Comparison of ENCODE assay signal across 1 cellular context in the genomic region with DNA sequence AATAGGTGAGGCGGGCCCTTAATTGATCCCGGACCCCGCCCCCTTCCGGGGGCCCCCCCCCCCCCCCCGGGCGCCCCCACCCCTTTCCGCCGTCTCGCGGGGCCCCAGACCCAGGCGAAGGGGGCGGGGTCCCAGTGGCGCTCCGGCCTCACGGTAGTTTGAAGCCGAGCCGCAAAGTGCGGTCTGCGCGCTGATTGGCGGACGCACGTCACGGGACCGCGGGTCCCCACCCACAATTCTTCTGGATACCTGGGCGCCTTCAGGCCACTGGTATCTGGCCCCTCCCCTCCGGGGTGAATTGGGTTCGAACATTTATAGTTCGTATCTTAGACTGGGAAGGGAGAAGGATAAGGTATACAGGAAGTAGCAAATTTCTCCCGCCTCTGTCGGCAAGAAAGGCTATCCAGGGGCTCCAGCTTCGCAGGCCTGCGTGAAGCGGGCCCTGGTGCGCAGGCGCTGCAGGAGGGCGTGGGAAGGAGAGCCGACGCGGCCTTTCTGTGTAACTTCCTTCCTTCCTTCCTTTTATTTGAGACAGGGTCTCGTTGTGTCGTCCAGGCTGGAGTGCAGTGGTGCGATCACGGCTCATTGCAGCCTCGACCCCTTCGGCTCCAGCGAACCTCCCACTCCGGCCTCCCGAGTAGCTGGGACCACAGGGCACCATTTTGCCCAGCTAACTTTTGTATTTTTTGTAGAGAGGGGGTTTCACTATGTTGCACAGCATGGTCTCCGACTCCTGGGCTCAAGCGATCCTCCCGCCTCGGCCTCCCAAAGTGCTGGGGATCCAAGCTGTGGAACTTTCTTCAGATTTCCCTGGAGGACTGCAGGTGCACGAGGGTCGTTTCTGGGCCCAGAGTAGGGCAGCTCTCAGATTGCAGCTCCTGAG.
A peak's percentile ranks its signal among the peaks of the same experiment; 100 is the strongest.
TF ChIP-seq lines count a peak whose summit lies in the region.

No MANE protein-coding gene starts in this region.

TF ChIP-seq in HepG2, 621 proteins besides CTCF, POLR2A, EP300 and RAD21 (continued from another document and continues in another):
- TF ChIP-seq, protein P1, sequence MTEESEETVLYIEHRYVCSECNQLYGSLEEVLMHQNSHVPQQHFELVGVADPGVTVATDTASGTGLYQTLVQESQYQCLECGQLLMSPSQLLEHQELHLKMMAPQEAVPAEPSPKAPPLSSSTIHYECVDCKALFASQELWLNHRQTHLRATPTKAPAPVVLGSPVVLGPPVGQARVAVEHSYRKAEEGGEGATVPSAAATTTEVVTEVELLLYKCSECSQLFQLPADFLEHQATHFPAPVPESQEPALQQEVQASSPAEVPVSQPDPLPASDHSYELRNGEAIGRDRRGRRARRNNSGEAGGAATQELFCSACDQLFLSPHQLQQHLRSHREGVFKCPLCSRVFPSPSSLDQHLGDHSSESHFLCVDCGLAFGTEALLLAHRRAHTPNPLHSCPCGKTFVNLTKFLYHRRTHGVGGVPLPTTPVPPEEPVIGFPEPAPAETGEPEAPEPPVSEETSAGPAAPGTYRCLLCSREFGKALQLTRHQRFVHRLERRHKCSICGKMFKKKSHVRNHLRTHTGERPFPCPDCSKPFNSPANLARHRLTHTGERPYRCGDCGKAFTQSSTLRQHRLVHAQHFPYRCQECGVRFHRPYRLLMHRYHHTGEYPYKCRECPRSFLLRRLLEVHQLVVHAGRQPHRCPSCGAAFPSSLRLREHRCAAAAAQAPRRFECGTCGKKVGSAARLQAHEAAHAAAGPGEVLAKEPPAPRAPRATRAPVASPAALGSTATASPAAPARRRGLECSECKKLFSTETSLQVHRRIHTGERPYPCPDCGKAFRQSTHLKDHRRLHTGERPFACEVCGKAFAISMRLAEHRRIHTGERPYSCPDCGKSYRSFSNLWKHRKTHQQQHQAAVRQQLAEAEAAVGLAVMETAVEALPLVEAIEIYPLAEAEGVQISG (CRISPR knock-in tag; IDR thresholded peaks at IDR 0.05): 0 out of 2 replicates have a peak, but pooled peaks have one; percentile 28
- TF ChIP-seq TAF15 (IDR thresholded peaks at IDR 0.05; ENCODE audit: low read depth, low read length, poor library complexity, severe bottlenecking) (no peak), JUNB (CRISPR knock-in tag; IDR thresholded peaks at IDR 0.05; ENCODE audit: borderline replicate concordance) (no peak), HNRNPL (IDR thresholded peaks at IDR 0.05; ENCODE audit: low read depth, low read length) (no peak), ZNF839 (CRISPR knock-in tag; IDR thresholded peaks at IDR 0.05; ENCODE audit: borderline replicate concordance) (0 out of 2 replicates have a peak, but pooled peaks have one; percentile 35), THYN1 (CRISPR knock-in tag; IDR thresholded peaks at IDR 0.05; ENCODE audit: borderline replicate concordance, low read depth) (no peak), SALL2 (CRISPR knock-in tag; IDR thresholded peaks at IDR 0.05) (no peak), ZNF782 (CRISPR knock-in tag; IDR thresholded peaks at IDR 0.05; ENCODE audit: borderline replicate concordance) (no peak), ZNF577 (CRISPR knock-in tag; IDR thresholded peaks at IDR 0.05; ENCODE audit: borderline replicate concordance, low read depth) (0 out of 2 replicates have a peak, but pooled peaks have one; percentile 66), FOXP1 (IDR thresholded peaks at IDR 0.05) (no peak), FOXP1 (CRISPR knock-in tag; IDR thresholded peaks at IDR 0.05) (no peak), HMG20B (CRISPR knock-in tag; conservative IDR thresholded peaks at IDR 0.05) (0 out of 2 replicates have a peak, but pooled peaks have one; percentile 24), SCMH1 (CRISPR knock-in tag; IDR thresholded peaks at IDR 0.05; ENCODE audit: borderline replicate concordance) (no peak), ARNTL (CRISPR knock-in tag; IDR thresholded peaks at IDR 0.05) (no peak), KAT8 (CRISPR knock-in tag; IDR thresholded peaks at IDR 0.05) (peak; percentile 70), ZNF672 (CRISPR knock-in tag; IDR thresholded peaks at IDR 0.05) (no peak), ZNF101 (CRISPR knock-in tag; IDR thresholded peaks at IDR 0.05; ENCODE audit: borderline replicate concordance, low read depth) (0 out of 2 replicates have a peak, but pooled peaks have one; percentile 35), EZH2 (conservative IDR thresholded peaks at IDR 0.05; ENCODE audit: low read depth, low read length) (no peak), PAF1 (CRISPR knock-in tag; IDR thresholded peaks at IDR 0.05) (no peak), ZIK1 (CRISPR knock-in tag; IDR thresholded peaks at IDR 0.05; ENCODE audit: borderline replicate concordance, low read depth) (no peak), ZNF746 (CRISPR knock-in tag; IDR thresholded peaks at IDR 0.05) (no peak; the same call in 1 of the 2 replicates), ZNF207 (IDR thresholded peaks at IDR 0.05; ENCODE audit: borderline replicate concordance) (no peak), RFX5 (IDR thresholded peaks at IDR 0.05; ENCODE audit: low read depth, low read length) (no peak), ZNF382 (CRISPR knock-in tag; IDR thresholded peaks at IDR 0.05; ENCODE audit: borderline replicate concordance) (no peak), AGO1 (IDR thresholded peaks at IDR 0.05; ENCODE audit: low read depth, low read length, poor library complexity, severe bottlenecking) (no peak), ZNF562 (CRISPR knock-in tag; IDR thresholded peaks at IDR 0.05; ENCODE audit: borderline replicate concordance) (no peak), MEF2D (CRISPR knock-in tag; IDR thresholded peaks at IDR 0.05) (no peak; the same call in 1 of the 2 replicates), ZNF264 (CRISPR knock-in tag; IDR thresholded peaks at IDR 0.05) (0 out of 2 replicates have a peak, but pooled peaks have one; percentile 45), ZNF629 (CRISPR knock-in tag; conservative IDR thresholded peaks at IDR 0.05) (no peak), ZNF619 (CRISPR knock-in tag; IDR thresholded peaks at IDR 0.05) (peak; percentile 55; the same call in 1 of the 2 replicates), KLF15 (CRISPR knock-in tag; IDR thresholded peaks at IDR 0.05; ENCODE audit: borderline replicate concordance) (no peak), SAP130 (CRISPR knock-in tag; IDR thresholded peaks at IDR 0.05; ENCODE audit: low read depth) (peak; percentile 76), PHF20 (CRISPR knock-in tag; IDR thresholded peaks at IDR 0.05) (peak; percentile 76), SMAD3 (CRISPR knock-in tag; IDR thresholded peaks at IDR 0.05) (no peak), SRSF4 (IDR thresholded peaks at IDR 0.05; ENCODE audit: low read depth, low read length, poor library complexity, severe bottlenecking) (no peak), EEA1 (CRISPR knock-in tag; IDR thresholded peaks at IDR 0.05; ENCODE audit: borderline replicate concordance) (no peak), MAFK (conservative IDR thresholded peaks at IDR 0.05 in 1 of 2, IDR thresholded peaks at IDR 0.05 in 1 of 2; ENCODE audit: low read length in 2 of 2) (no peak), CHCHD3 (CRISPR knock-in tag; IDR thresholded peaks at IDR 0.05) (no peak), YEATS2 (CRISPR knock-in tag; IDR thresholded peaks at IDR 0.05; ENCODE audit: borderline replicate concordance) (peak; percentile 85), NR1H2 (CRISPR knock-in tag; IDR thresholded peaks at IDR 0.05; ENCODE audit: borderline replicate concordance, low read depth) (no peak)
- TF ChIP-seq, protein P2, sequence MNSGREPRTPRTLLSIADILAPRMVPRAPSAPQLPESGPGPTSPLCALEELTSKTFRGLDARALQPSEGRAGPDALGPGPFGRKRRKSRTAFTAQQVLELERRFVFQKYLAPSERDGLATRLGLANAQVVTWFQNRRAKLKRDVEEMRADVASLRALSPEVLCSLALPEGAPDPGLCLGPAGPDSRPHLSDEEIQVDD (CRISPR knock-in tag; IDR thresholded peaks at IDR 0.05; ENCODE audit: borderline replicate concordance): no peak
- TF ChIP-seq, protein P3, sequence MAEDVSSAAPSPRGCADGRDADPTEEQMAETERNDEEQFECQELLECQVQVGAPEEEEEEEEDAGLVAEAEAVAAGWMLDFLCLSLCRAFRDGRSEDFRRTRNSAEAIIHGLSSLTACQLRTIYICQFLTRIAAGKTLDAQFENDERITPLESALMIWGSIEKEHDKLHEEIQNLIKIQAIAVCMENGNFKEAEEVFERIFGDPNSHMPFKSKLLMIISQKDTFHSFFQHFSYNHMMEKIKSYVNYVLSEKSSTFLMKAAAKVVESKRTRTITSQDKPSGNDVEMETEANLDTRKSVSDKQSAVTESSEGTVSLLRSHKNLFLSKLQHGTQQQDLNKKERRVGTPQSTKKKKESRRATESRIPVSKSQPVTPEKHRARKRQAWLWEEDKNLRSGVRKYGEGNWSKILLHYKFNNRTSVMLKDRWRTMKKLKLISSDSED (CRISPR knock-in tag; IDR thresholded peaks at IDR 0.05): no peak
- TF ChIP-seq, protein P4, sequence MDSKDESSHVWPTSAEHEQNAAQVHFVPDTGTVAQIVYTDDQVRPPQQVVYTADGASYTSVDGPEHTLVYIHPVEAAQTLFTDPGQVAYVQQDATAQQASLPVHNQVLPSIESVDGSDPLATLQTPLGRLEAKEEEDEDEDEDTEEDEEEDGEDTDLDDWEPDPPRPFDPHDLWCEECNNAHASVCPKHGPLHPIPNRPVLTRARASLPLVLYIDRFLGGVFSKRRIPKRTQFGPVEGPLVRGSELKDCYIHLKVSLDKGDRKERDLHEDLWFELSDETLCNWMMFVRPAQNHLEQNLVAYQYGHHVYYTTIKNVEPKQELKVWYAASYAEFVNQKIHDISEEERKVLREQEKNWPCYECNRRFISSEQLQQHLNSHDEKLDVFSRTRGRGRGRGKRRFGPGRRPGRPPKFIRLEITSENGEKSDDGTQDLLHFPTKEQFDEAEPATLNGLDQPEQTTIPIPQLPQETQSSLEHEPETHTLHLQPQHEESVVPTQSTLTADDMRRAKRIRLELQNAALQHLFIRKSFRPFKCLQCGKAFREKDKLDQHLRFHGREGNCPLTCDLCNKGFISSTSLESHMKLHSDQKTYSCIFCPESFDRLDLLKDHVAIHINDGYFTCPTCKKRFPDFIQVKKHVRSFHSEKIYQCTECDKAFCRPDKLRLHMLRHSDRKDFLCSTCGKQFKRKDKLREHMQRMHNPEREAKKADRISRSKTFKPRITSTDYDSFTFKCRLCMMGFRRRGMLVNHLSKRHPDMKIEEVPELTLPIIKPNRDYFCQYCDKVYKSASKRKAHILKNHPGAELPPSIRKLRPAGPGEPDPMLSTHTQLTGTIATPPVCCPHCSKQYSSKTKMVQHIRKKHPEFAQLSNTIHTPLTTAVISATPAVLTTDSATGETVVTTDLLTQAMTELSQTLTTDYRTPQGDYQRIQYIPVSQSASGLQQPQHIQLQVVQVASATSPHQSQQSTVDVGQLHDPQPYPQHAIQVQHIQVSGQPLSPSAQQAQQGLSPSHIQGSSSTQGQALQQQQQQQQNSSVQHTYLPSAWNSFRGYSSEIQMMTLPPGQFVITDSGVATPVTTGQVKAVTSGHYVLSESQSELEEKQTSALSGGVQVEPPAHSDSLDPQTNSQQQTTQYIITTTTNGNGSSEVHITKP (CRISPR knock-in tag; IDR thresholded peaks at IDR 0.05; ENCODE audit: low read depth): 0 out of 2 replicates have a peak, but pooled peaks have one; percentile 24
- TF ChIP-seq, protein P5, sequence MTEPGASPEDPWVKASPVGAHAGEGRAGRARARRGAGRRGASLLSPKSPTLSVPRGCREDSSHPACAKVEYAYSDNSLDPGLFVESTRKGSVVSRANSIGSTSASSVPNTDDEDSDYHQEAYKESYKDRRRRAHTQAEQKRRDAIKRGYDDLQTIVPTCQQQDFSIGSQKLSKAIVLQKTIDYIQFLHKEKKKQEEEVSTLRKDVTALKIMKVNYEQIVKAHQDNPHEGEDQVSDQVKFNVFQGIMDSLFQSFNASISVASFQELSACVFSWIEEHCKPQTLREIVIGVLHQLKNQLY (CRISPR knock-in tag; IDR thresholded peaks at IDR 0.05): no peak
- TF ChIP-seq, protein P6, sequence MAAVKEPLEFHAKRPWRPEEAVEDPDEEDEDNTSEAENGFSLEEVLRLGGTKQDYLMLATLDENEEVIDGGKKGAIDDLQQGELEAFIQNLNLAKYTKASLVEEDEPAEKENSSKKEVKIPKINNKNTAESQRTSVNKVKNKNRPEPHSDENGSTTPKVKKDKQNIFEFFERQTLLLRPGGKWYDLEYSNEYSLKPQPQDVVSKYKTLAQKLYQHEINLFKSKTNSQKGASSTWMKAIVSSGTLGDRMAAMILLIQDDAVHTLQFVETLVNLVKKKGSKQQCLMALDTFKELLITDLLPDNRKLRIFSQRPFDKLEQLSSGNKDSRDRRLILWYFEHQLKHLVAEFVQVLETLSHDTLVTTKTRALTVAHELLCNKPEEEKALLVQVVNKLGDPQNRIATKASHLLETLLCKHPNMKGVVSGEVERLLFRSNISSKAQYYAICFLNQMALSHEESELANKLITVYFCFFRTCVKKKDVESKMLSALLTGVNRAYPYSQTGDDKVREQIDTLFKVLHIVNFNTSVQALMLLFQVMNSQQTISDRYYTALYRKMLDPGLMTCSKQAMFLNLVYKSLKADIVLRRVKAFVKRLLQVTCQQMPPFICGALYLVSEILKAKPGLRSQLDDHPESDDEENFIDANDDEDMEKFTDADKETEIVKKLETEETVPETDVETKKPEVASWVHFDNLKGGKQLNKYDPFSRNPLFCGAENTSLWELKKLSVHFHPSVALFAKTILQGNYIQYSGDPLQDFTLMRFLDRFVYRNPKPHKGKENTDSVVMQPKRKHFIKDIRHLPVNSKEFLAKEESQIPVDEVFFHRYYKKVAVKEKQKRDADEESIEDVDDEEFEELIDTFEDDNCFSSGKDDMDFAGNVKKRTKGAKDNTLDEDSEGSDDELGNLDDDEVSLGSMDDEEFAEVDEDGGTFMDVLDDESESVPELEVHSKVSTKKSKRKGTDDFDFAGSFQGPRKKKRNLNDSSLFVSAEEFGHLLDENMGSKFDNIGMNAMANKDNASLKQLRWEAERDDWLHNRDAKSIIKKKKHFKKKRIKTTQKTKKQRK (IDR thresholded peaks at IDR 0.05; ENCODE audit: low read length): no peak
- TF ChIP-seq, protein P7, sequence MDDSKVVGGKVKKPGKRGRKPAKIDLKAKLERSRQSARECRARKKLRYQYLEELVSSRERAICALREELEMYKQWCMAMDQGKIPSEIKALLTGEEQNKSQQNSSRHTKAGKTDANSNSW (CRISPR knock-in tag; IDR thresholded peaks at IDR 0.05; ENCODE audit: borderline replicate concordance): peak; percentile 21; the same call in 1 of the 2 replicates
- TF ChIP-seq, protein P8, sequence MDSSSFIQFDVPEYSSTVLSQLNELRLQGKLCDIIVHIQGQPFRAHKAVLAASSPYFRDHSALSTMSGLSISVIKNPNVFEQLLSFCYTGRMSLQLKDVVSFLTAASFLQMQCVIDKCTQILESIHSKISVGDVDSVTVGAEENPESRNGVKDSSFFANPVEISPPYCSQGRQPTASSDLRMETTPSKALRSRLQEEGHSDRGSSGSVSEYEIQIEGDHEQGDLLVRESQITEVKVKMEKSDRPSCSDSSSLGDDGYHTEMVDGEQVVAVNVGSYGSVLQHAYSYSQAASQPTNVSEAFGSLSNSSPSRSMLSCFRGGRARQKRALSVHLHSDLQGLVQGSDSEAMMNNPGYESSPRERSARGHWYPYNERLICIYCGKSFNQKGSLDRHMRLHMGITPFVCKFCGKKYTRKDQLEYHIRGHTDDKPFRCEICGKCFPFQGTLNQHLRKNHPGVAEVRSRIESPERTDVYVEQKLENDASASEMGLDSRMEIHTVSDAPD (CRISPR knock-in tag; IDR thresholded peaks at IDR 0.05): no peak
